ENCODE assay signal across 23 cellular contexts in the genomic region with DNA sequence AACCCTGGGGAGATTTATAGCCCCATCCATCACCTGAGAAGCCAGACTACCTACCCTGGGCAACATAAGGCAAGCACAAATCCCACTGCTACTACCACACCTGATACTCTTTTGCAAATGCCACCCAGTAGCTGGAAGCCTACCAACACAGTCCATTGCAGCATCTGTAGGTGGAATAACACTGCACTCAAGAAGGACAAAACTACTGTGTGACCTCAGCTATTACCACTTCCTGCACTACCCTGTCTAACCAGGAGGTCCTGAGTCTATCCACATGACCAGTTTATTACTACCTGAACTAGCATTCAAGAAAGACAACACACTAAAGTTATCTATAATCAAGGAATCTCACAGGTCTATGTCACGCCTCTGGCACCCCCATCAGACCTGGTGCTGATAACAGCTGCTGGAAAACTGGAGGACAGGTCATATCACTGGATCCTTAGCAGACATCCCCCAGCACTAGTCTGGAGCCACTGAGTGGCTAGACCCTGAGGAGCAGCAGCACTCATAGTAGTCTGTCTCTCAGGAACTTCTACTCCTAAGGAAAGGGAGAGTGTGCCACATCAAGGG. TPM values are rescaled to one million over a fixed set of nuclear protein-coding genes. Genes with fewer than 3 reads are reported as not detected.
A peak's percentile ranks its signal among the peaks of the same experiment; 100 is the strongest.
DNase-seq lines count a peak whose midpoint lies in the region; ATAC-seq and TF ChIP-seq lines count a peak whose summit lies in the region.
"Had no signal": no experiment of that assay in that cellular context is flagged by ENCODE, and none has a peak within 500 bp of the region (broad histone marks: within the 10 kb centered on the region; RNA-seq: fewer than 3 reads in every experiment).

No MANE protein-coding gene starts in this region.

- no peak overlapping the region for H2BK120ac ChIP-seq in mesendoderm (ENCODE audit: low read depth, low read length)

- H4K8ac ChIP-seq in mesendoderm (ENCODE audit: low read depth, low read length), result no peak overlapping the region

- no peak overlapping the region for H3K27ac Mint-ChIP-seq in activated naive CD8-positive, alpha-beta T cell treated with anti-CD3 and anti-CD28 coated beads, Interleukin-2, amount 10 ng/mL, durations not matched to agents 7 days and 5 days
- H3K27ac Mint-ChIP-seq in activated naive CD8-positive, alpha-beta T cell treated with anti-CD3 and anti-CD28 coated beads for 36 hours, result no peak overlapping the region
- H3K27ac Mint-ChIP-seq in dendritic cell treated with granulocyte-macrophage colony-stimulating factor and Interleukin-4, amounts not matched to agents 40 ng/mL and 50 ng/mL, for 4 days, result peak overlapping the region; percentile 83
- H3K27ac Mint-ChIP-seq in Calu3 (ENCODE audit: unreplicated experiment), result no peak overlapping the region
- H3K27ac Mint-ChIP-seq in stimulated activated effector memory CD8-positive, alpha-beta T cell treated with anti-CD3 and anti-CD28 coated beads, Interleukin-12 subunit alpha, Interleukin-12 subunit beta, amount 100 ng/mL, for 72 hours, result no peak overlapping the region
- H3K27ac Mint-ChIP-seq: activated B cell treated with CpG ODN at 0.5 μM for 24 hours; activated CD4-positive, alpha-beta memory T cell treated with anti-CD3 and anti-CD28 coated beads, Interleukin-2, amount 10 ng/mL, durations not matched to agents 7 days and 5 days; immature natural killer cell had no signal

- no peak overlapping the region for H4K5ac ChIP-seq in mesendoderm (ENCODE audit: low read length)

- H2AK5ac ChIP-seq in mesendoderm (ENCODE audit: low read length), result no peak overlapping the region

- H3K4me2 ChIP-seq in mesendoderm (ENCODE audit: low read length), result no peak overlapping the region

- no peak overlapping the region for H3K56ac ChIP-seq in mesendoderm (ENCODE audit: low read length)

- no peak overlapping the region for H3K23ac ChIP-seq in mesendoderm (ENCODE audit: low read length)

- H3K9me3 Mint-ChIP-seq in activated naive CD8-positive, alpha-beta T cell treated with anti-CD3 and anti-CD28 coated beads, Interleukin-2, amount 10 ng/mL, durations not matched to agents 7 days and 5 days, result peaks cover 16% of the 10 kb centered on the region
- peaks cover 6% of the 10 kb centered on the region for H3K9me3 Mint-ChIP-seq in activated naive CD8-positive, alpha-beta T cell treated with anti-CD3 and anti-CD28 coated beads for 36 hours
- H3K9me3 Mint-ChIP-seq in dendritic cell treated with granulocyte-macrophage colony-stimulating factor and Interleukin-4, amounts not matched to agents 40 ng/mL and 50 ng/mL, for 4 days, result peaks cover 9% of the 10 kb centered on the region
- peaks cover 8% of the 10 kb centered on the region for H3K9me3 Mint-ChIP-seq in Calu3 (ENCODE audit: low read depth, unreplicated experiment)
- H3K9me3 Mint-ChIP-seq in stimulated activated effector memory CD8-positive, alpha-beta T cell treated with anti-CD3 and anti-CD28 coated beads, Interleukin-12 subunit alpha, Interleukin-12 subunit beta, amount 100 ng/mL, for 72 hours, result peaks cover 5% of the 10 kb centered on the region
- H3K9me3 Mint-ChIP-seq: immature natural killer cell had no signal

- TF ChIP-seq CTCF in Calu3 (IDR thresholded peaks at IDR 0.05; ENCODE audit: unreplicated experiment), result no peak

- peaks cover 12% of the 10 kb centered on the region for H3K4me1 ChIP-seq in mesendoderm (ENCODE audit: control insufficient read depth, low read depth, low read length)
- H3K4me1 ChIP-seq: colonic mucosa had no signal

- H3K27me3 Mint-ChIP-seq in activated naive CD8-positive, alpha-beta T cell treated with anti-CD3 and anti-CD28 coated beads, Interleukin-2, amount 10 ng/mL, durations not matched to agents 7 days and 5 days, result peaks cover 37% of the 10 kb centered on the region
- H3K27me3 Mint-ChIP-seq in activated naive CD8-positive, alpha-beta T cell treated with anti-CD3 and anti-CD28 coated beads for 36 hours, result peaks cover 10% of the 10 kb centered on the region
- no peaks in the 10 kb centered on the region for H3K27me3 Mint-ChIP-seq in dendritic cell treated with granulocyte-macrophage colony-stimulating factor and Interleukin-4, amounts not matched to agents 40 ng/mL and 50 ng/mL, for 4 days
- peaks cover 20% of the 10 kb centered on the region for H3K27me3 Mint-ChIP-seq in Calu3 (ENCODE audit: unreplicated experiment)

- no peak overlapping the region for H3K27ac ChIP-seq in mesendoderm (ENCODE audit: low read depth, low read length)
- H3K27ac ChIP-seq: colonic mucosa, thyroid gland had no signal

- peaks cover 8% of the 10 kb centered on the region for H3K4me1 Mint-ChIP-seq in activated naive CD8-positive, alpha-beta T cell treated with anti-CD3 and anti-CD28 coated beads, Interleukin-2, amount 10 ng/mL, durations not matched to agents 7 days and 5 days
- H3K4me1 Mint-ChIP-seq in activated naive CD8-positive, alpha-beta T cell treated with anti-CD3 and anti-CD28 coated beads for 36 hours, result no peaks in the 10 kb centered on the region
- H3K4me1 Mint-ChIP-seq in dendritic cell treated with granulocyte-macrophage colony-stimulating factor and Interleukin-4, amounts not matched to agents 40 ng/mL and 50 ng/mL, for 4 days (ENCODE audit: low read depth), result peaks cover 51% of the 10 kb centered on the region
- H3K4me1 Mint-ChIP-seq in Calu3 (ENCODE audit: low read depth, unreplicated experiment), result no peaks in the 10 kb centered on the region
- H3K4me1 Mint-ChIP-seq in stimulated activated effector memory CD8-positive, alpha-beta T cell treated with anti-CD3 and anti-CD28 coated beads, Interleukin-12 subunit alpha, Interleukin-12 subunit beta, amount 100 ng/mL, for 72 hours, result no peaks in the 10 kb centered on the region
- H3K4me1 Mint-ChIP-seq: activated B cell treated with CpG ODN at 0.5 μM for 24 hours; activated CD4-positive, alpha-beta memory T cell treated with anti-CD3 and anti-CD28 coated beads, Interleukin-2, amount 10 ng/mL, durations not matched to agents 7 days and 5 days had no signal

- no peak overlapping the region for H2BK15ac ChIP-seq in mesendoderm (replicated peaks; ENCODE audit: low read depth)

- H3K9ac ChIP-seq in mesendoderm (ENCODE audit: low read length), result no peak overlapping the region

- H3K79me2 ChIP-seq in mesendoderm (ENCODE audit: control insufficient read depth, insufficient read depth, low read length), result no peaks in the 10 kb centered on the region

- no peak for DNase-seq in activated naive CD8-positive, alpha-beta T cell treated with anti-CD3 and anti-CD28 coated beads, Interleukin-2, amount 10 ng/mL, durations not matched to agents 7 days and 5 days
- DNase-seq in activated naive CD8-positive, alpha-beta T cell treated with anti-CD3 and anti-CD28 coated beads for 36 hours, result no peak
- DNase-seq in mesendoderm (peak; percentile 78), NCI-H1930 (lab: John Stamatoyannopoulos, UW) (no peak), Calu3 (no peak), iPS-NIHi7 (ENCODE audit: extremely low spot score) (no peak)
- no peak for DNase-seq in stimulated activated effector memory CD8-positive, alpha-beta T cell treated with anti-CD3 and anti-CD28 coated beads, Interleukin-12 subunit alpha, Interleukin-12 subunit beta, amount 100 ng/mL, for 72 hours (ENCODE audit: low spot score in 2 of 2)
- DNase-seq: 8988T; activated B cell treated with CpG ODN at 0.5 μM for 24 hours; activated CD4-positive, alpha-beta memory T cell treated with anti-CD3 and anti-CD28 coated beads, Interleukin-2, amount 10 ng/mL, durations not matched to agents 7 days and 5 days; activated gamma-delta T cell treated with Interleukin-2 at 50 U/mL for 16 hours; activated T-cell treated with anti-CD3 and anti-CD28 coated beads, Interleukin-2, amount 50 U/mL, for 1 hour; colonic mucosa; COR-L47; immature natural killer cell; NCI-H1417 treated with DMSO at 0.1 percent for 48 hours; NCI-H2107; NCI-H510A treated with DMSO at 0.1 percent for 48 hours; stimulated activated CD4-positive, alpha-beta T cell treated with anti-CD3 and anti-CD28 coated beads, Interleukin-2, amount 100 ng/mL, for 48 hours; stimulated activated naive CD4-positive, alpha-beta T cell treated with Interleukin-2 at 50 U/mL for 16 hours had no signal

- ATAC-seq in activated naive CD8-positive, alpha-beta T cell treated with anti-CD3 and anti-CD28 coated beads, Interleukin-2, amount 10 ng/mL, durations not matched to agents 7 days and 5 days (ENCODE audit: low read depth), result peak; percentile 36
- no peak for ATAC-seq in stimulated activated effector memory CD8-positive, alpha-beta T cell treated with anti-CD3 and anti-CD28 coated beads, Interleukin-12 subunit alpha, Interleukin-12 subunit beta, amount 100 ng/mL, for 72 hours

- H3K27me3 ChIP-seq in mesendoderm (ENCODE audit: insufficient read depth, low read length, poor library complexity), result no peaks in the 10 kb centered on the region
- H3K27me3 ChIP-seq: colonic mucosa, thyroid gland had no signal

- CTCF ChIA-PET in Calu3 (lab: Charles Lee), result no interaction called here

- no TSS peak for BruUV-seq in Calu3 (replicated peaks; lab: Mats Ljungman, UMichigan)

- intact Hi-C loops in dendritic cell treated with granulocyte-macrophage colony-stimulating factor and Interleukin-4, amounts not matched to agents 40 ng/mL and 50 ng/mL, for 4 days (cut with micrococcal nuclease), result no loop called here
- intact Hi-C loops in Calu3 (cut with micrococcal nuclease; ENCODE audit: unreplicated experiment), result no loop called here

- H3K36me3 ChIP-seq in mesendoderm (ENCODE audit: control insufficient read depth, insufficient read depth, low read length), result no peaks in the 10 kb centered on the region
- H3K36me3 ChIP-seq: colonic mucosa, thyroid gland had no signal

- peaks cover 2% of the 10 kb centered on the region for H3K36me3 Mint-ChIP-seq in activated naive CD8-positive, alpha-beta T cell treated with anti-CD3 and anti-CD28 coated beads, Interleukin-2, amount 10 ng/mL, durations not matched to agents 7 days and 5 days
- H3K36me3 Mint-ChIP-seq in activated naive CD8-positive, alpha-beta T cell treated with anti-CD3 and anti-CD28 coated beads for 36 hours, result peaks cover 7% of the 10 kb centered on the region
- H3K36me3 Mint-ChIP-seq in dendritic cell treated with granulocyte-macrophage colony-stimulating factor and Interleukin-4, amounts not matched to agents 40 ng/mL and 50 ng/mL, for 4 days (ENCODE audit: low read depth), result peaks cover 36% of the 10 kb centered on the region
- H3K36me3 Mint-ChIP-seq in Calu3 (ENCODE audit: insufficient read depth, unreplicated experiment), result no peaks in the 10 kb centered on the region
- H3K36me3 Mint-ChIP-seq in stimulated activated effector memory CD8-positive, alpha-beta T cell treated with anti-CD3 and anti-CD28 coated beads, Interleukin-12 subunit alpha, Interleukin-12 subunit beta, amount 100 ng/mL, for 72 hours, result no peaks in the 10 kb centered on the region

- H3K4ac ChIP-seq in mesendoderm (ENCODE audit: low read depth, low read length), result no peak overlapping the region

- POLR2A ChIA-PET in activated naive CD8-positive, alpha-beta T cell treated with anti-CD3 and anti-CD28 coated beads, Interleukin-2, amount 10 ng/mL, durations not matched to agents 7 days and 5 days (lab: Charles Lee), result interaction anchor here (0.6 kb wide), 1 partner anchor 92 kb away, joined by 4 read pairs; no protein-coding TSS in a partner anchor

- H3K4me3 Mint-ChIP-seq in activated naive CD8-positive, alpha-beta T cell treated with anti-CD3 and anti-CD28 coated beads, Interleukin-2, amount 10 ng/mL, durations not matched to agents 7 days and 5 days, result no peak overlapping the region
- no peak overlapping the region for H3K4me3 Mint-ChIP-seq in activated naive CD8-positive, alpha-beta T cell treated with anti-CD3 and anti-CD28 coated beads for 36 hours
- peak overlapping the region; percentile 45 for H3K4me3 Mint-ChIP-seq in dendritic cell treated with granulocyte-macrophage colony-stimulating factor and Interleukin-4, amounts not matched to agents 40 ng/mL and 50 ng/mL, for 4 days
- H3K4me3 Mint-ChIP-seq in Calu3 (ENCODE audit: low read depth, unreplicated experiment), result no peak overlapping the region
- no peak overlapping the region for H3K4me3 Mint-ChIP-seq in stimulated activated effector memory CD8-positive, alpha-beta T cell treated with anti-CD3 and anti-CD28 coated beads, Interleukin-12 subunit alpha, Interleukin-12 subunit beta, amount 100 ng/mL, for 72 hours
- H3K4me3 Mint-ChIP-seq: activated B cell treated with CpG ODN at 0.5 μM for 24 hours; activated CD4-positive, alpha-beta memory T cell treated with anti-CD3 and anti-CD28 coated beads, Interleukin-2, amount 10 ng/mL, durations not matched to agents 7 days and 5 days; immature natural killer cell had no signal

- no CpG with 5 or more reads among the region's 1 CpG for WGBS in mesendoderm (ENCODE audit: extremely low coverage, insufficient coverage, low lambda C conversion rate)

- H3K79me1 ChIP-seq in mesendoderm (ENCODE audit: low read length), result no peaks in the 10 kb centered on the region

- no peak overlapping the region for H2BK5ac ChIP-seq in mesendoderm (ENCODE audit: low read length)

- no peak overlapping the region for H3K18ac ChIP-seq in mesendoderm (ENCODE audit: low read length)

- H3K4me3 ChIP-seq in mesendoderm (ENCODE audit: low read length), result no peak overlapping the region
- H3K4me3 ChIP-seq: colonic mucosa, thyroid gland had no signal

RNA-seq across cellular contexts. Expression of a gene that starts 2.9 kb away (rescaled TPM):
- not detected for total RNA-seq in activated naive CD8-positive, alpha-beta T cell treated with anti-CD3 and anti-CD28 coated beads, Interleukin-2, amount 10 ng/mL, durations not matched to agents 7 days and 5 days
- not detected for total RNA-seq in activated naive CD8-positive, alpha-beta T cell treated with anti-CD3 and anti-CD28 coated beads for 36 hours
- polyA plus RNA-seq in mesendoderm (2013, experiment 1 of 2), result 0.03 TPM
- 0.08 TPM for polyA plus RNA-seq in mesendoderm (2013, experiment 2 of 2)
- not detected in 2 replicates for total RNA-seq in Calu3 (2022)
- total RNA-seq: activated B cell treated with CpG ODN at 0.5 μM for 24 hours; activated CD4-positive, alpha-beta memory T cell treated with anti-CD3 and anti-CD28 coated beads, Interleukin-2, amount 10 ng/mL, durations not matched to agents 7 days and 5 days had no signal
- polyA plus RNA-seq: immature natural killer cell had no signal

RNA-seq across cellular contexts. Expression of a gene that starts 28.3 kb away (rescaled TPM):
- total RNA-seq in activated naive CD8-positive, alpha-beta T cell treated with anti-CD3 and anti-CD28 coated beads, Interleukin-2, amount 10 ng/mL, durations not matched to agents 7 days and 5 days, result under 1 TPM; 0.36 to 0.48 TPM
- not detected for total RNA-seq in activated naive CD8-positive, alpha-beta T cell treated with anti-CD3 and anti-CD28 coated beads for 36 hours
- 0.04 TPM for polyA plus RNA-seq in mesendoderm (2013, experiment 1 of 2)
- not detected for polyA plus RNA-seq in mesendoderm (2013, experiment 2 of 2)
- 1.2 and 1.4 TPM in 2 replicates for total RNA-seq in Calu3 (2022)
- total RNA-seq: activated CD4-positive, alpha-beta memory T cell treated with anti-CD3 and anti-CD28 coated beads, Interleukin-2, amount 10 ng/mL, durations not matched to agents 7 days and 5 days; Daoy had no signal
